16 cellular contexts compared by ENCODE assay signal in genomic region chr2:165601866-165602636, GRCh38.
DNase-seq lines count a peak whose midpoint lies in the region; ATAC-seq and TF ChIP-seq lines count a peak whose summit lies in the region.
"Had no signal": no experiment of that assay in that cellular context is flagged by ENCODE, and none has a peak within 500 bp of the region (broad histone marks: within the 10 kb centered on the region; RNA-seq: fewer than 3 reads in every experiment).

No MANE protein-coding gene starts in this region.

- DNase-seq in left cardiac atrium (no peak), left ventricle myocardium inferior (no peak), astrocyte of the spinal cord (ENCODE audit: low read depth, low spot score) (peak; percentile 36), hepatocyte (ENCODE audit: low spot score) (peak; percentile 25), aorta (no peak), NCI-H128 (lab: John Stamatoyannopoulos, UW; ENCODE audit: unreplicated experiment) (no peak), psoas muscle (no peak)
- DNase-seq: ACHN; activated CD4-positive, alpha-beta memory T cell treated with anti-CD3 and anti-CD28 coated beads for 36 hours; activated naive CD4-positive, alpha-beta T cell treated with anti-CD3 and anti-CD28 coated beads for 36 hours; GF-D8; NCI-H748 treated with DMSO at 0.1 percent for 48 hours; stimulated activated naive B cell treated with anti-CD40 and anti-IgM and Interleukin-4, amounts not matched to agents 10 μg/mL and 1 μg/mL and 100 μg/mL, for 72 hours; T-cell had no signal

- no peaks in the 10 kb centered on the region for H3K79me2 ChIP-seq in hepatocyte

- H3K4me1 ChIP-seq in left ventricle myocardium inferior = no peaks in the 10 kb centered on the region
- peaks cover 13% of the 10 kb centered on the region for H3K4me1 ChIP-seq in hepatocyte (ENCODE audit: insufficient read depth)
- H3K4me1 ChIP-seq in aorta (ENCODE audit: control insufficient read depth in 1 of 2, insufficient read depth in 2 of 2, low read length in 2 of 2) = peaks cover 0 to 3% of the 10 kb centered on the region in 2 donors
- H3K4me1 ChIP-seq in psoas muscle = no peaks in the 10 kb centered on the region

- in situ Hi-C loops in astrocyte of the spinal cord (cut with HindIII; ENCODE audit: low sequenced_read_pairs) = no loop called here

- H3K27me3 ChIP-seq in left ventricle myocardium inferior (ENCODE audit: low read depth) (no peaks in the 10 kb centered on the region), hepatocyte (no peaks in the 10 kb centered on the region), aorta (ENCODE audit: control insufficient read depth in 1 of 2, insufficient read depth in 2 of 2, low read length in 1 of 2) (no peaks in the 10 kb centered on the region), psoas muscle (ENCODE audit: insufficient read depth in 3 of 3, low read length in 2 of 3) (no peaks in the 10 kb centered on the region)

- no peak for TF ChIP-seq CTCF in left ventricle myocardium inferior (IDR thresholded peaks at IDR 0.05; ENCODE audit: borderline replicate concordance)
- no peak for TF ChIP-seq CTCF in astrocyte of the spinal cord (IDR thresholded peaks at IDR 0.05; ENCODE audit: low read depth, low read length)
- no peak for TF ChIP-seq CTCF in hepatocyte (IDR thresholded peaks at IDR 0.05; ENCODE audit: poor library complexity)
- TF ChIP-seq CTCF in psoas muscle (IDR thresholded peaks at IDR 0.05) = no peak

- 51% methylated on average over 3 of the region's 3 CpGs for WGBS in hepatocyte (ENCODE audit: low lambda C conversion rate, missing lambda C conversion rate)
- 5 to 11% methylated on average over 3 of the region's 3 CpGs for WGBS in aorta, 2 donors
- 79 to 85% (median 82%) methylated on average over 3 of the region's 3 CpGs for WGBS in psoas muscle, 3 donors

- ATAC-seq in left cardiac atrium = peak; percentile 27 to 81
- ATAC-seq in aorta (ENCODE audit: low FRiP score) = peak; percentile 44
- no peak for ATAC-seq in HG03442 (IDR thresholded peaks at IDR 0.05; ENCODE audit: unreplicated experiment)
- ATAC-seq in psoas muscle = no peak
- ATAC-seq: natural killer cell treated with Interleukin-12 subunit alpha and Interleukin-12 subunit beta and Interleukin-15 and Interleukin-18, amount 100 ng/mL, for 72 hours; stimulated activated naive B cell treated with anti-CD40 and anti-IgM and Interleukin-4, amounts not matched to agents 10 μg/mL and 1 μg/mL and 100 μg/mL, for 72 hours; T-cell had no signal

- no peak overlapping the region for H2AFZ ChIP-seq in hepatocyte

- H3K9me3 ChIP-seq in left ventricle myocardium inferior (replicated peaks) (no peaks in the 10 kb centered on the region), hepatocyte (ENCODE audit: low read depth) (no peaks in the 10 kb centered on the region), aorta (ENCODE audit: control insufficient read depth, low read length) (no peaks in the 10 kb centered on the region), psoas muscle (no peaks in the 10 kb centered on the region)

- intact Hi-C loops in left cardiac atrium (cut with DNase I) (no loop called here), left ventricle myocardium inferior (cut with micrococcal nuclease) (no loop called here), aorta (cut with DNase I) (no loop called here), psoas muscle (cut with DNase I) (no loop called here)

- H3K4me3 ChIP-seq in left ventricle myocardium inferior (no peak overlapping the region), astrocyte of the spinal cord (ENCODE audit: low read depth, low read length) (no peak overlapping the region), hepatocyte (no peak overlapping the region), aorta (ENCODE audit: low read length in 2 of 2) (no peak overlapping the region), psoas muscle (no peak overlapping the region)

- H3K27ac ChIP-seq in left ventricle myocardium inferior (replicated peaks) (no peak overlapping the region), hepatocyte (no peak overlapping the region), aorta (ENCODE audit: low read depth in 1 of 2, low read length in 2 of 2) (peak overlapping the region in 1 of 2 donors; percentile 14), psoas muscle (no peak overlapping the region)

- H3K4me2 ChIP-seq in hepatocyte = no peak overlapping the region

- H3K36me3 ChIP-seq in left ventricle myocardium inferior = no peaks in the 10 kb centered on the region
- no peaks in the 10 kb centered on the region for H3K36me3 ChIP-seq in hepatocyte (replicated peaks; ENCODE audit: insufficient read depth, low read depth)
- no peaks in the 10 kb centered on the region for H3K36me3 ChIP-seq in aorta (ENCODE audit: control insufficient read depth in 1 of 2, insufficient read depth in 2 of 2, low read length in 1 of 2)
- H3K36me3 ChIP-seq in psoas muscle (ENCODE audit: insufficient read depth in 1 of 2, low read depth in 1 of 2) = no peaks in the 10 kb centered on the region

- H3K9me2 ChIP-seq in hepatocyte (replicated peaks; ENCODE audit: insufficient read depth) = no peaks in the 10 kb centered on the region

- no peaks in the 10 kb centered on the region for H4K20me1 ChIP-seq in hepatocyte (ENCODE audit: insufficient read depth, poor library complexity, severe bottlenecking)

Comparison
In these comparisons a context has a peak if more than half of its experiments do, and no peak if none do; other contexts are left out.
1. ATAC-seq: peak in left cardiac atrium (2 of 2) and aorta (single experiment); none in HG03442 (single experiment) and psoas muscle (0 of 4).
2. DNase-seq: peak in astrocyte of the spinal cord (single experiment) and hepatocyte (single experiment); none in left cardiac atrium (single experiment), left ventricle myocardium inferior (single experiment), aorta (0 of 2), NCI-H128 (single experiment) and psoas muscle (0 of 2).